1 cellular context compared by ENCODE assay signal in the genomic region with DNA sequence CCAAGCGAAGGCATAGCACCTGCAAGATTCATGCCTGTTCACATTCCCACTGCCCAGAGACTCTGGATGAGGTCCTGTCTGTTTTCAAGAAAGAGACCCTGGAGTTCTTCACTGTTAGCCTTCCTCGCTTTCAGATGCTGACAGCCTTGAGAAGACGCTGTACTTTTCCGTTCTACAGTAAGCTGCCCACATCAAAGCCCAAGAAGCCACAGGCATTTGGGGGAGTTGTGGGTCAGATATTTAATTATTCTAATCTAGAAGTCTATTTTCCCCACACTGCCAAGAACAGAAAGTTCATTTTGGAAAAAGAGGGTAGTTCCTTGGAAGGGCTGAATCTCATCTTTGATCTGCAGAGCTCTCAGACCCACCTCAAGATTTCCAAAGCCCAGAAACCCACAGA.
TF ChIP-seq lines count a peak whose summit lies in the region.

No MANE protein-coding gene starts in this region.

TF ChIP-seq in H1, 55 proteins besides CTCF, POLR2A, EP300 and RAD21:
- TF ChIP-seq E2F6 (IDR thresholded peaks at IDR 0.05) (no peak), NANOG (IDR thresholded peaks at IDR 0.05; ENCODE audit: insufficient read depth, low read depth, low read length, poor library complexity, severe bottlenecking) (no peak), SIN3A (conservative IDR thresholded peaks at IDR 0.05 in 1 of 2, IDR thresholded peaks at IDR 0.05 in 1 of 2; ENCODE audit: low read depth in 1 of 2, low read length in 2 of 2) (no peak), EZH2 (IDR thresholded peaks at IDR 0.05; ENCODE audit: low read depth, low read length, severe bottlenecking) (no peak), JUN (IDR thresholded peaks at IDR 0.05; ENCODE audit: low read depth, low read length) (no peak), CBX5 (IDR thresholded peaks at IDR 0.05; ENCODE audit: low read depth, low read length) (no peak), ATF2 (IDR thresholded peaks at IDR 0.05; ENCODE audit: low read length) (no peak), POU5F1 (IDR thresholded peaks at IDR 0.05; ENCODE audit: low read depth, low read length) (no peak), NRF1 (IDR thresholded peaks at IDR 0.05; ENCODE audit: low read depth, low read length) (no peak)
- TF ChIP-seq, protein P1, sequence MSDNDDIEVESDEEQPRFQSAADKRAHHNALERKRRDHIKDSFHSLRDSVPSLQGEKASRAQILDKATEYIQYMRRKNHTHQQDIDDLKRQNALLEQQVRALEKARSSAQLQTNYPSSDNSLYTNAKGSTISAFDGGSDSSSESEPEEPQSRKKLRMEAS (IDR thresholded peaks at IDR 0.05) = no peak
